In the genomic region with DNA sequence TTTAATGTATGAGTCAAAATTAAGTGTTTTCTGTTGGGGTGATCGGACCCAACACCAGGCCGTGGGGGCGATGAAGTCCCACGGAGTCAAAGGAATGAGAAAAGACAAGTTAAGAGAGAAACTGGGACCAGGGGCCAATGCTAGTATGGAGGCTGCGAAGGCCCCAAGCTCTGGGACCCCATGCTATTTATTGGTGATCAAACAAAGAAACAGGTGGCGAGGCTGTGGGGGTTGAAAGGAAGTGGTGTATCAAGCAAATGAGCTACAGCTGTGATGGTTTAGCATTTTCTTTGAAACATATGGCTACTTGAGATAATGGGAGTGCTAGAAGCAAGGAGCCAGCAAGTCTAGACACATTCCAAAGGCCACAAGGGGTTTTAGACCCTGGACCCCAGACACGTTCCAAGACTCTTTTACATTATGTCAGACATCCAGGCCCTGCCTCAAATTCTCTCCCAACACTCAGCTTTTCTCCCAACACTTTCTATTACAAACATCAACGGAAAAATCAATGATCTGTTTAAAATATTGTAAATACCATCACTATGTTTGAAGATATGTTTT, we compare ENCODE assay signal across 23 cellular contexts. TPM values are rescaled to one million over a fixed set of nuclear protein-coding genes. Genes with fewer than 3 reads are reported as not detected.
DNase-seq lines count a peak whose midpoint lies in the region; ATAC-seq lines count a peak whose summit lies in the region.
"Had no signal": no experiment of that assay in that cellular context is flagged by ENCODE, and none has a peak within 500 bp of the region (broad histone marks: within the 10 kb centered on the region; RNA-seq: fewer than 3 reads in every experiment).

No MANE protein-coding gene starts in this region.

- no peaks in the 10 kb centered on the region for H3K36me3 ChIP-seq in HUES48 (ENCODE audit: control insufficient read depth, insufficient read depth, low read length)
- H3K36me3 ChIP-seq in neuronal stem cell (replicated peaks in 1 of 2; ENCODE audit: control insufficient read depth in 2 of 2, insufficient read depth in 2 of 2, low read length in 2 of 2) = peaks cover 2 to 18% of the 10 kb centered on the region in 2 donors
- H3K36me3 ChIP-seq: heart left ventricle, transverse colon had no signal

- no peak overlapping the region for H2BK15ac ChIP-seq in neuronal stem cell (ENCODE audit: low read length)

- WGBS in neuronal stem cell (ENCODE audit: extremely low coverage in 2 of 2, insufficient read length in 2 of 2, insufficient replicate concordance in 1 of 2), 2 donors = no CpG with 5 or more reads among the region's 8 CpGs

- no peak overlapping the region for H3K4me2 ChIP-seq in neuronal stem cell (ENCODE audit: insufficient read depth, low read length, poor library complexity, severe bottlenecking)
- H3K4me2 ChIP-seq: PC-9 had no signal

- H4K8ac ChIP-seq in neuronal stem cell (ENCODE audit: low read depth, low read length) = no peak overlapping the region

- H4K91ac ChIP-seq in neuronal stem cell (ENCODE audit: low read depth, low read length, poor library complexity) = no peak overlapping the region

- no peak overlapping the region for H2BK12ac ChIP-seq in neuronal stem cell (ENCODE audit: low read length)

- H3K9me3 ChIP-seq in HUES48 (ENCODE audit: control insufficient read depth, insufficient read depth, low read length) (peaks cover 29% of the 10 kb centered on the region), neuronal stem cell (replicated peaks in 1 of 2; ENCODE audit: control insufficient read depth in 2 of 2, insufficient read depth in 1 of 2, low read depth in 1 of 2, low read length in 2 of 2) (peaks cover 4 to 21% of the 10 kb centered on the region in 2 donors)

- no peak overlapping the region for H2BK5ac ChIP-seq in neuronal stem cell (ENCODE audit: low read length)

- H3K4me1 ChIP-seq in HUES48 (ENCODE audit: control insufficient read depth, insufficient read depth, low read length) = peaks cover 13% of the 10 kb centered on the region
- peaks cover 6 to 8% of the 10 kb centered on the region in 2 donors for H3K4me1 ChIP-seq in neuronal stem cell (ENCODE audit: control insufficient read depth in 2 of 2, insufficient read depth in 1 of 2, low read depth in 1 of 2, low read length in 2 of 2)
- H3K4me1 ChIP-seq: heart left ventricle, transverse colon had no signal

- H3K4me3 ChIP-seq in HUES48 (ENCODE audit: low read depth, low read length) = no peak overlapping the region
- no peak overlapping the region for H3K4me3 ChIP-seq in neuronal stem cell (ENCODE audit: low read length in 2 of 2)
- H3K4me3 ChIP-seq: heart left ventricle, mucosa of descending colon, PC-9, transverse colon had no signal

- H2BK120ac ChIP-seq in neuronal stem cell (ENCODE audit: low read depth, low read length) = no peak overlapping the region

- ATAC-seq in HG02571 (IDR thresholded peaks at IDR 0.05; ENCODE audit: unreplicated experiment) = no peak
- ATAC-seq: activated CD4-positive, CD25-positive, alpha-beta regulatory T cell treated with anti-CD3 and anti-CD28 coated beads, Interleukin-2, amount 50 U/mL, for 24 hours; activated CD8-positive, alpha-beta T cell treated with anti-CD3 and anti-CD28 coated beads, Interleukin-2, amount 10 ng/mL, durations not matched to agents 7 days and 5 days; activated naive CD8-positive, alpha-beta T cell treated with anti-CD3 and anti-CD28 coated beads, Interleukin-2, amount 50 U/mL, for 24 hours; heart left ventricle; mucosa of descending colon had no signal

- DNase-seq in NCI-H82 treated with DMSO at 0.1 percent for 48 hours (lab: John Stamatoyannopoulos, UW; ENCODE audit: unreplicated experiment) (peak; percentile 7), iPS DF 19.7 (ENCODE audit: low read depth, low spot score) (peak; percentile 93), neuronal stem cell (ENCODE audit: low spot score) (peak; percentile 29), T1000 (lab: John Stamatoyannopoulos, UW) (no peak), SIG-M5 treated with dmso at 0.1 percent for 504 hours (lab: John Stamatoyannopoulos, UW; ENCODE audit: unreplicated experiment) (no peak)
- DNase-seq: activated CD8-positive, alpha-beta T cell treated with anti-CD3 and anti-CD28 coated beads, Interleukin-2, amount 10 ng/mL, durations not matched to agents 7 days and 5 days; activated gamma-delta T cell treated with Interleukin-2 at 50 U/mL for 16 hours; activated naive CD8-positive, alpha-beta T cell treated with anti-CD3 and anti-CD28 coated beads, Interleukin-2, amount 50 U/mL, for 24 hours; activated T-cell treated with anti-CD3 and anti-CD28 coated beads for 4 hours; CD4-positive, alpha-beta memory T cell; effector CD4-positive, alpha-beta T cell; erythroblast; heart left ventricle; HFFc6; Karpas-422; mucosa of descending colon; NCI-H146; PC-9; SHP77 treated with DMSO at 0.1 percent for 48 hours; transverse colon had no signal

- no peaks in the 10 kb centered on the region for H3K27me3 ChIP-seq in HUES48 (ENCODE audit: control insufficient read depth, insufficient read depth, low read length)
- no peaks in the 10 kb centered on the region for H3K27me3 ChIP-seq in neuronal stem cell (ENCODE audit: control insufficient read depth in 3 of 3, insufficient read depth in 3 of 3, low read depth in 1 of 3, low read length in 3 of 3)
- H3K27me3 ChIP-seq: heart left ventricle, transverse colon had no signal

- H3K27ac ChIP-seq in HUES48 (ENCODE audit: low read depth, low read length) = peak overlapping the region; percentile 93
- no peak overlapping the region for H3K27ac ChIP-seq in neuronal stem cell (replicated peaks; ENCODE audit: low read length)
- H3K27ac ChIP-seq: heart left ventricle, PC-9, transverse colon had no signal

- H2AK5ac ChIP-seq in neuronal stem cell (ENCODE audit: low read depth, low read length) = no peak overlapping the region

- no peak overlapping the region for H3K14ac ChIP-seq in neuronal stem cell (ENCODE audit: low read length)

- H3K79me1 ChIP-seq in neuronal stem cell (ENCODE audit: low read depth, low read length) = no peaks in the 10 kb centered on the region

- H2AFZ ChIP-seq in neuronal stem cell (ENCODE audit: low read length) = peak overlapping the region; percentile 42
- H2AFZ ChIP-seq: PC-9 had no signal

- no peak overlapping the region for H3K23ac ChIP-seq in neuronal stem cell (ENCODE audit: low read depth, low read length, poor library complexity)

- H3K18ac ChIP-seq in neuronal stem cell (ENCODE audit: low read length) = no peak overlapping the region

- H3K4ac ChIP-seq in neuronal stem cell (ENCODE audit: low read length) = no peak overlapping the region

- H3K9ac ChIP-seq in HUES48 (ENCODE audit: low read depth, low read length) (no peak overlapping the region), neuronal stem cell (ENCODE audit: low read depth, low read length, poor library complexity) (no peak overlapping the region)

RNA-seq across cellular contexts. Expression of gene SNRPN, which starts 56.0 kb away (rescaled TPM):
- polyA plus RNA-seq in neuronal stem cell (2013, experiment 1 of 2) = 246 TPM
- polyA plus RNA-seq in neuronal stem cell (2013, experiment 2 of 2) = 238 TPM

RNA-seq across cellular contexts. Expression of gene SNURF, which starts 56.0 kb away (rescaled TPM):
- 39.1 TPM for polyA plus RNA-seq in neuronal stem cell (2013, experiment 1 of 2)
- polyA plus RNA-seq in neuronal stem cell (2013, experiment 2 of 2) = 44.5 TPM

Comparison
In these comparisons a context has a peak if more than half of its experiments do, and no peak if none do; other contexts are left out.
1. DNase-seq: peak in NCI-H82 treated with DMSO at 0.1 percent for 48 hours (single experiment), iPS DF 19.7 (single experiment) and neuronal stem cell (single experiment); none in T1000 (single experiment) and SIG-M5 treated with dmso at 0.1 percent for 504 hours (single experiment).